Comparison of ENCODE assay signal across 15 cellular contexts in the genomic region with DNA sequence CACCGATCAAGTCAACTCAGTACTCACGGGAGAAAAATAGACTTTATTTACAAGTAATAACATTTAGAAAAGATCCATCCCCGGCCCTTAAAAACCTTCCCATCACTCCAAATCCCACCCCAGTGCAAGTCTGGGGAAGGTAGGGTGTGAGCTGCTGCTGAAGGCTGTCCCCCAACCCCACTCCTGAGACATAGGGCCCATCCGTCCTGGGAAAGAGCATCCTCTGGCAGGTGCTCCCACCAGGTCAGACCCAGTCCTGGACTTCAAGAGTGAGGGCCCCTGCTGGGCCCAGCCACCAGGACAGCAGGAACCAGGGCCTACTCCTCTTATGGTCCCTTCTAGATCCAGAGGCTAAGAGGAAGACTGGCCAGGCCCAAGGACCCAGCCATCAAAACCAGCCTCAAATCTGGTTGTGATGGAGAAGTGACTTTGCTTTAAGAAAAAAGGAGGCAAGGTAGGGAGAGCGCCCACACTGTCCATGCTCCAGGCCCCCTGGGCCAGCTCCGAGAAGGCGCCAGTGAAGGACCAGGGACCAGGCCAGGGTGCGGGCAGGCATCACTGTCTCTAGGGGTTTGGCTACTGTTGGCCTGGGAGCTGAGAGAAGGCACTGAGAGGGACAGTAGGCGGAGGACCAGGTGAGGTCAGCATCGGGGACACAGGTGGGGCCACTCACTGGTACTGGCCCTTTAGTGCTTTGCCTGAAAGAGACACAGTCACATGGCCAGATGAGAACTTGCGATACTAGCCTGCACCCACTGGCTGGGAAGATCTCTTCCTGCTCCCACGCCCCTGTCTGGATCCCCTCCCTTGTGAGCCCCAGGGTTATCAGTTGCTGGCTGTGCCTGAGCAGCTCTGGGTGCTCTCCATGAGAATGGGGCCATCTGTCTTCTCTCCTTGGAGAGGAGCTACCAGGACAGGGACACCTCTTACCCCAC. TPM values are rescaled to one million over a fixed set of nuclear protein-coding genes. Genes with fewer than 3 reads are reported as not detected.
DNase-seq lines count a peak whose midpoint lies in the region; ATAC-seq, FAIRE-seq and TF ChIP-seq lines count a peak whose summit lies in the region.
"Had no signal": no experiment of that assay in that cellular context is flagged by ENCODE, and none has a peak within 500 bp of the region (broad histone marks: within the 10 kb centered on the region; RNA-seq: fewer than 3 reads in every experiment).

No MANE protein-coding gene starts in this region.

- TF ChIP-seq EP300 in GM12878 (IDR thresholded peaks at IDR 0.05; ENCODE audit: borderline replicate concordance in 1 of 2, control insufficient read depth in 1 of 2, low read depth in 2 of 2, low read length in 2 of 2): no peak

- H3K36me3 ChIP-seq in A673 (ENCODE audit: insufficient read depth, low read length, poor library complexity, severe bottlenecking) (peaks cover 70% of the 10 kb centered on the region), HCT116 (ENCODE audit: control insufficient read depth in 1 of 2, insufficient read depth in 2 of 2, low read length in 2 of 2) (peaks cover 33 to 35% of the 10 kb centered on the region in 2 experiments; a peak in 3 of 4 replicates), GM12878 (ENCODE audit: control insufficient read depth in 2 of 2, insufficient read depth in 2 of 2, low read length in 1 of 2) (peaks cover 46 to 67% of the 10 kb centered on the region in 2 experiments; a peak in 3 of 4 replicates)

- H3K27me3 ChIP-seq in A673 (replicated peaks; ENCODE audit: insufficient read depth, low read depth, low read length, poor library complexity) (no peaks in the 10 kb centered on the region), HCT116 (ENCODE audit: insufficient read depth, low read length) (no peaks in the 10 kb centered on the region), GM12878 (replicated peaks in 1 of 2; ENCODE audit: control insufficient read depth in 2 of 2, insufficient read depth in 2 of 2, low read length in 1 of 2) (no peaks in the 10 kb centered on the region)

- H3K4me1 ChIP-seq in A673 (ENCODE audit: insufficient read depth, low read length, poor library complexity, severe bottlenecking) (no peaks in the 10 kb centered on the region), HCT116 (ENCODE audit: control insufficient read depth in 1 of 2, insufficient read depth in 2 of 2, low read length in 2 of 2) (no peaks in the 10 kb centered on the region), GM12878 (ENCODE audit: control insufficient read depth, insufficient read depth, low read length) (peaks cover 17% of the 10 kb centered on the region)

- H3K4me2 ChIP-seq in HCT116 (ENCODE audit: low read length) (no peak overlapping the region), GM12878 (ENCODE audit: control insufficient read depth, insufficient read depth) (no peak overlapping the region)

- BruUV-seq in A673 (replicated peaks; lab: Mats Ljungman, UMichigan): TSS peak; percentile 90
- BruUV-seq in HCT116 (replicated peaks; lab: Mats Ljungman, UMichigan): TSS peak; percentile 57
- TSS peak; percentile 75 for BruUV-seq in GM12878 (replicated peaks; lab: Mats Ljungman, UMichigan)

- no peak overlapping the region for H2AFZ ChIP-seq in HCT116 (ENCODE audit: low read depth, low read length, poor library complexity, severe bottlenecking)
- H2AFZ ChIP-seq in GM12878 (ENCODE audit: control insufficient read depth, low read depth, low read length): no peak overlapping the region
- H2AFZ ChIP-seq: GM23248 had no signal

- H3K4me3 ChIP-seq in A673 (ENCODE audit: low read depth, low read length, poor library complexity, severe bottlenecking): no peak overlapping the region
- H3K4me3 ChIP-seq in HCT116 (replicated peaks in 1 of 2; ENCODE audit: low read depth in 1 of 2, low read length in 2 of 2): no peak overlapping the region
- no peak overlapping the region for H3K4me3 ChIP-seq in GM12878
- H3K4me3 ChIP-seq: GM23248 had no signal

- WGBS in GM12878 (ENCODE audit: insufficient coverage, insufficient replicate concordance, low lambda C conversion rate, missing lambda C conversion rate): 91% methylated on average over 12 of the region's 12 CpGs

- TF ChIP-seq POLR2A in HCT116 (IDR thresholded peaks at IDR 0.05; ENCODE audit: borderline replicate concordance, extremely low read depth, insufficient read depth, insufficient read length): no peak
- peak; percentile 18; the same call in 1 of the 2 replicates for TF ChIP-seq POLR2A in GM12878 (IDR thresholded peaks at IDR 0.05; ENCODE audit: low read depth, low read length)
- no peak for TF ChIP-seq POLR2A in GM18505 (IDR thresholded peaks at IDR 0.05; ENCODE audit: borderline replicate concordance, extremely low read depth, insufficient read depth, insufficient read length)

- H3K9me3 ChIP-seq in A673 (ENCODE audit: low read depth, low read length, poor library complexity, severe bottlenecking) (no peaks in the 10 kb centered on the region), HCT116 (ENCODE audit: control insufficient read depth in 1 of 2, insufficient read depth in 1 of 2, low read depth in 1 of 2, low read length in 2 of 2) (no peaks in the 10 kb centered on the region), GM12878 (replicated peaks; ENCODE audit: control insufficient read depth, insufficient read depth, low read length) (no peaks in the 10 kb centered on the region)

- H3K4me3 Mint-ChIP-seq in naive thymus-derived CD8-positive, alpha-beta T cell: no peak overlapping the region
- H3K4me3 Mint-ChIP-seq: activated CD4-positive, alpha-beta T cell treated with anti-CD3 and anti-CD28 coated beads for 36 hours had no signal

- CTCF ChIA-PET in A673 (lab: Charles Lee) (no interaction called here), HCT116 (lab: Charles Lee) (no interaction called here), GM12878 (lab: Yijun Ruan, JAX) (no interaction called here)

- RAD21 ChIA-PET in HCT116 (lab: Charles Lee; ENCODE audit: low non-redundant PET in 1 of 2, low total read pairs in 2 of 2, uncharacterized antibody in 2 of 2, unreplicated experiment in 2 of 2): no interaction called here
- RAD21 ChIA-PET in GM12878 (lab: Charles Lee; ENCODE audit: unreplicated experiment): interaction anchor here (0.8 to 1.0 kb wide), 2 partner anchors 25 to 71 kb away, joined by 3 to 4 read pairs; no protein-coding TSS in a partner anchor

- TF ChIP-seq CTCF in A673 (conservative IDR thresholded peaks at IDR 0.05; ENCODE audit: low read depth, low read length) (no peak), HCT116 (IDR thresholded peaks at IDR 0.05 in 2 of 3, conservative IDR thresholded peaks at IDR 0.05 in 1 of 3; ENCODE audit: borderline replicate concordance in 1 of 3, insufficient read depth in 1 of 3, low read depth in 2 of 3, low read length in 2 of 3) (no peak), GM12878 (IDR thresholded peaks at IDR 0.05 in 2 of 3, conservative IDR thresholded peaks at IDR 0.05 in 1 of 3; ENCODE audit: control insufficient read depth in 2 of 3, extremely low read depth in 1 of 3, insufficient read depth in 1 of 3, low read depth in 3 of 3, low read length in 3 of 3) (no peak)

- FAIRE-seq in GM12878 (lab: Jason Lieb, UNC): no peak

- H3K27ac ChIP-seq in A673 (ENCODE audit: low read depth, low read length, poor library complexity, severe bottlenecking) (no peak overlapping the region), HCT116 (ENCODE audit: low read depth, low read length) (no peak overlapping the region), GM12878 (ENCODE audit: control insufficient read depth, insufficient read depth) (no peak overlapping the region)
- H3K27ac ChIP-seq: HL-60 had no signal

- POLR2A ChIA-PET in A673 (lab: Charles Lee; ENCODE audit: low non-redundant PET) (no interaction called here), HCT116 (lab: Charles Lee) (no interaction called here), GM12878 (lab: Charles Lee) (interaction anchor here (0.5 to 0.7 kb wide), 2 partner anchors 179 to 235 kb away, joined by 3 to 4 read pairs; no protein-coding TSS in a partner anchor)
- POLR2A ChIA-PET in naive thymus-derived CD8-positive, alpha-beta T cell (lab: Charles Lee): interaction anchor here (0.9 to 1.2 kb wide), 3 partner anchors 8 to 93 kb away, joined by 3 to 4 read pairs (median 3); no protein-coding TSS in a partner anchor

- in situ Hi-C loops in GM12878 (cut with MboI): no loop called here

- intact Hi-C loops in A673 (cut with micrococcal nuclease; ENCODE audit: unreplicated experiment): no loop called here
- intact Hi-C loops in HCT116 (cut with micrococcal nuclease): no loop called here
- intact Hi-C loops in GM12878 (cut with micrococcal nuclease; ENCODE audit: unreplicated experiment): no loop called here

- no peaks in the 10 kb centered on the region for H4K20me1 ChIP-seq in HCT116 (ENCODE audit: insufficient read depth)
- H4K20me1 ChIP-seq in GM12878 (ENCODE audit: control insufficient read depth, insufficient read depth): no peaks in the 10 kb centered on the region

- TF ChIP-seq RAD21 in HCT116 (IDR thresholded peaks at IDR 0.05; ENCODE audit: low read depth): no peak
- no peak for TF ChIP-seq RAD21 in GM12878 (IDR thresholded peaks at IDR 0.05; ENCODE audit: insufficient read depth, low read depth, low read length)

- no peak overlapping the region for H3K9ac ChIP-seq in HCT116 (ENCODE audit: low read length)
- no peak overlapping the region for H3K9ac ChIP-seq in GM12878 (ENCODE audit: control insufficient read depth, insufficient read depth, low read length)
- H3K9ac ChIP-seq: GM23248 had no signal

- H3K79me2 ChIP-seq in HCT116 (ENCODE audit: insufficient read depth, low read length): no peaks in the 10 kb centered on the region
- H3K79me2 ChIP-seq in GM12878 (ENCODE audit: control insufficient read depth, insufficient read depth, low read length): peaks cover 10% of the 10 kb centered on the region

- peaks cover 25 to 45% (median 33%) of the 10 kb centered on the region in 4 donors for H3K4me1 Mint-ChIP-seq in naive thymus-derived CD8-positive, alpha-beta T cell

- DNase-seq in A673 (ENCODE audit: low spot score) (no peak), HCT116 (ENCODE audit: low read depth, low spot score) (no peak), GM12878 (ENCODE audit: low read depth, low spot score) (no peak), globus pallidus (ENCODE audit: low spot score) (no peak), NCI-H187 treated with DMSO at 0.1 percent for 48 hours (lab: John Stamatoyannopoulos, UW) (no peak), SKM-1 (lab: John Stamatoyannopoulos, UW; ENCODE audit: unreplicated experiment) (no peak)
- DNase-seq in naive thymus-derived CD8-positive, alpha-beta T cell: peak in 1 of 10 donors; percentile 9
- DNase-seq: activated CD4-positive, alpha-beta T cell treated with anti-CD3 and anti-CD28 coated beads for 36 hours; AML-193; DMS79 treated with DMSO at 0.1 percent for 48 hours; GM23248; stimulated activated CD4-positive, alpha-beta T cell treated with anti-CD3 and anti-CD28 coated beads, Interleukin-1b, Interleukin-23, amount 100 ng/mL, for 48 hours had no signal

- no peaks in the 10 kb centered on the region for H3K9me3 Mint-ChIP-seq in naive thymus-derived CD8-positive, alpha-beta T cell

- H3K36me3 Mint-ChIP-seq in naive thymus-derived CD8-positive, alpha-beta T cell: peaks cover 4 to 66% (median 13%) of the 10 kb centered on the region in 3 donors

- SMC1A ChIA-PET in GM12878 (lab: Charles Lee; ENCODE audit: uncharacterized antibody, unreplicated experiment): interaction anchor here (1.2 kb wide), 1 partner anchor 26 kb away, joined by 3 read pairs; no protein-coding TSS in a partner anchor

- H3K27ac Mint-ChIP-seq in naive thymus-derived CD8-positive, alpha-beta T cell: peak overlapping the region in 7 of 10 donors; percentile 7 to 86 (median 49)
- H3K27ac Mint-ChIP-seq: activated CD4-positive, alpha-beta T cell treated with anti-CD3 and anti-CD28 coated beads for 36 hours had no signal

- H3K27me3 Mint-ChIP-seq in naive thymus-derived CD8-positive, alpha-beta T cell: no peaks in the 10 kb centered on the region
- H3K27me3 Mint-ChIP-seq: activated CD4-positive, alpha-beta T cell treated with anti-CD3 and anti-CD28 coated beads for 36 hours; progenitor cell of endocrine pancreas had no signal

- ATAC-seq in HCT116 (0 out of 2 replicates have a peak, but pooled peaks have one; percentile 3), GM12878 (no peak), GM18505 (IDR thresholded peaks at IDR 0.05; ENCODE audit: unreplicated experiment) (no peak)
- no peak for ATAC-seq in naive thymus-derived CD8-positive, alpha-beta T cell
- ATAC-seq: activated CD4-positive, alpha-beta T cell treated with anti-CD3 and anti-CD28 coated beads for 36 hours had no signal

- H3K9me2 ChIP-seq in HCT116 (ENCODE audit: insufficient read depth): no peaks in the 10 kb centered on the region

RNA-seq across cellular contexts. Expression of a gene that starts 4.4 kb away (rescaled TPM):
- total RNA-seq in A673 (2021): 10.6 and 12.2 TPM in 2 replicates
- total RNA-seq in HCT116 (2021; ENCODE audit: unreplicated experiment): 9.8 TPM
- polyA plus RNA-seq in HCT116 (2012): 6.2 and 6.5 TPM in 2 replicates
- total RNA-seq in GM12878 (2013; cell fraction: nucleolus; rRNA removed): 42.0 and 53.6 TPM in 2 replicates
- total RNA-seq in GM12878 (2014; rRNA removed): 4.9 and 5.5 TPM in 2 replicates
- total RNA-seq in GM12878 (2014; rRNA removed; fragmentation: Illumina TruSeq; extraction: Trizol): 5.0 and 5.9 TPM in 2 replicates
- 16.3 and 19.0 TPM in 2 replicates for total RNA-seq in GM12878 (2021)
- polyA plus RNA-seq in GM12878 (2011; ENCODE audit: low read depth): 15.3 TPM
- 9.2 and 11.8 TPM in 2 replicates for polyA plus RNA-seq in GM12878 (2011; rRNA removed)
- polyA plus RNA-seq in GM12878 (2011; cell fraction: cytosol; rRNA removed): 6.1 and 7.4 TPM in 2 replicates
- polyA plus RNA-seq in GM12878 (2011; cell fraction: nucleus; rRNA removed): 88.6 and 89.9 TPM in 2 replicates
- 14.2 and 16.9 TPM in 2 replicates for polyA plus RNA-seq in GM12878 (2012)
- polyA plus RNA-seq in GM12878 (2014; fragmentation: Illumina TruSeq; extraction: Trizol): 13.7 and 15.9 TPM in 2 replicates
- polyA plus RNA-seq in GM12878 (2014; fragmentation: Nextera tagmentation; extraction: Ambion mirVana): 1 to 10 TPM; 2.6 to 3.5 TPM
- 18.1 and 23.4 TPM in 2 replicates for polyA plus RNA-seq in GM12878 (2014; rRNA removed)
- polyA plus RNA-seq in GM12878 (2016; fragmentation: Nextera tagmentation; extraction: Ambion mirVana): 10 to 100 TPM; 10.2 to 11.1 TPM
- 14.6 and 16.2 TPM in 2 replicates for polyA minus RNA-seq in GM12878 (2011; rRNA and poly(A)+ RNA removed)
- 2.2 and 2.3 TPM in 2 replicates for polyA minus RNA-seq in GM12878 (2011; cell fraction: cytosol; rRNA and poly(A)+ RNA removed)
- 14.4 and 21.9 TPM in 2 replicates for polyA minus RNA-seq in GM12878 (2011; cell fraction: nucleus; rRNA and poly(A)+ RNA removed)
- total RNA-seq in naive thymus-derived CD8-positive, alpha-beta T cell: 10 to 100 TPM; 15.1 to 19.6 TPM
- polyA plus RNA-seq in naive thymus-derived CD8-positive, alpha-beta T cell: 10 to 100 TPM in 1 of 3 donors, 1 to 10 TPM in 2; 7.4 to 15.8 (median 8.6) TPM

Comparison
In these comparisons a context has a peak if more than half of its experiments do, and no peak if none do; other contexts are left out.
1. POLR2A ChIA-PET loops: an anchor here in GM12878 (0.5 to 0.7 kb wide) and naive thymus-derived CD8-positive, alpha-beta T cell (0.9 to 1.2 kb wide); none called in A673 and HCT116.